In the genomic region with DNA sequence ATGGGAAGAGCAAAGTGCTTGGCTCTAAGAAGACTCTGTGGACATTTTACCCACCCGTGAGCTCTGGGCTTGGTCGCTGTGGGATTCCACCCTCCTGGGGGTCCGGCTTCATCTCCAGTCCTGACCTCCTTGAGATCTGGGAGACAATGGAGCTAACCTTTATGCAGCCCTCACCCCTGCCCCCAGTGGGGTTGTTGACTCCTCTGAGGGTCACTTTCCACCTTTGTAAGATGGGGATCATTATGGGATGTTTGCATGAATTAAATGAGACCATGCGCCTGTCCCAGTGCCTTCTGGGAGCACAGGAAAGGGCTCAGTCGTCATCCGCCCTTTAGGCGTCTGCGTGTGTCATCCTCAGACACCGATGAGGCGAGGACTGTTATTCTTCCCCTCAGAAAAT, we compare ENCODE assay signal across 17 cellular contexts.
"Had no signal": no experiment of that assay in that cellular context is flagged by ENCODE, and none has a peak within 500 bp of the region (broad histone marks: within the 10 kb centered on the region; RNA-seq: fewer than 3 reads in every experiment).

No MANE protein-coding gene starts in this region.

- DNase-seq: IMR-90; Karpas-422; KG1; MG63; NCI-H146; NCI-H1694 treated with DMSO at 0.1 percent for 48 hours; NCI-H1930; NCI-H226; NCI-H524 treated with DMSO at 0.1 percent for 48 hours; NCI-H82; NK-92 treated with Interleukin-12 subunit alpha and Interleukin-12 subunit beta, amount 100 ng/mL, for 24 hours; PC-9; Peyer's patch; SHP77 treated with DMSO at 0.1 percent for 48 hours; SJCRH30 had no signal

- ATAC-seq: HepG2, SK-N-SH treated with all-trans-retinoic acid at 6 μM for 48 hours had no signal
